8 cellular contexts compared by ENCODE assay signal in genomic region chr6:145814035-145814500, GRCh38. TPM values are rescaled to one million over a fixed set of nuclear protein-coding genes. Genes with fewer than 3 reads are reported as not detected.
DNase-seq lines count a peak whose midpoint lies in the region; ATAC-seq and TF ChIP-seq lines count a peak whose summit lies in the region.

No MANE protein-coding gene starts in this region.

- H3K36me3 Mint-ChIP-seq in Caco-2 (ENCODE audit: insufficient read depth, unreplicated experiment): peaks cover 14% of the 10 kb centered on the region

- in situ Hi-C loops in astrocyte of the spinal cord (cut with HindIII; ENCODE audit: low sequenced_read_pairs): no loop called here

- TF ChIP-seq CTCF in Caco-2 (IDR thresholded peaks at IDR 0.05; ENCODE audit: insufficient read depth in 1 of 2, low read depth in 1 of 2, low read length in 1 of 2, severe bottlenecking in 1 of 2, unreplicated experiment in 1 of 2) (no peak), PC-9 (conservative IDR thresholded peaks at IDR 0.05) (no peak), astrocyte of the spinal cord (IDR thresholded peaks at IDR 0.05; ENCODE audit: low read depth, low read length) (no peak), sigmoid colon (IDR thresholded peaks at IDR 0.05) (no peak)

- H4K20me1 ChIP-seq in PC-9 (ENCODE audit: insufficient read depth): peaks cover 7% of the 10 kb centered on the region; the same call in 1 of the 2 replicates

- H3K27ac Mint-ChIP-seq in Caco-2 (ENCODE audit: unreplicated experiment): peak overlapping the region; percentile 69

- no peaks in the 10 kb centered on the region for H3K27me3 ChIP-seq in Caco-2 (replicated peaks; ENCODE audit: control insufficient read depth, insufficient read depth, low read length)
- no peaks in the 10 kb centered on the region for H3K27me3 ChIP-seq in PC-9 (ENCODE audit: insufficient read depth, low read depth)
- H3K27me3 ChIP-seq in sigmoid colon: no peaks in the 10 kb centered on the region

- H3K9me2 ChIP-seq in PC-9 (ENCODE audit: insufficient read depth): no peaks in the 10 kb centered on the region

- H3K79me2 ChIP-seq in PC-9 (ENCODE audit: low read depth): peaks cover 51% of the 10 kb centered on the region

- TF ChIP-seq POLR2A in sigmoid colon (IDR thresholded peaks at IDR 0.05): no peak

- no TSS peak for BruUV-seq in Caco-2 (replicated peaks; lab: Mats Ljungman, UMichigan)
- no TSS peak for BruUV-seq in PC-9 (replicated peaks; lab: Mats Ljungman, UMichigan)

- H3F3A ChIP-seq in PC-9 (ENCODE audit: insufficient read depth, low read depth): no peaks in the 10 kb centered on the region

- 1% methylated on average over 33 of the region's 33 CpGs for WGBS in sigmoid colon, 2 donors

- H3K27ac ChIP-seq in PC-9 (peak overlapping the region; percentile 86), sigmoid colon (peak overlapping the region; percentile 89 to 98 (median 96))

- H3K36me3 ChIP-seq in Caco-2 (ENCODE audit: control insufficient read depth, insufficient read depth, low read length): no peaks in the 10 kb centered on the region
- H3K36me3 ChIP-seq in PC-9 (ENCODE audit: low read depth): no peaks in the 10 kb centered on the region
- H3K36me3 ChIP-seq in sigmoid colon: no peaks in the 10 kb centered on the region

- peak overlapping the region; percentile 82 for H2AFZ ChIP-seq in PC-9

- peaks cover 8% of the 10 kb centered on the region for H3K9me3 Mint-ChIP-seq in Caco-2 (ENCODE audit: unreplicated experiment)

- H3K4me3 Mint-ChIP-seq in Caco-2 (ENCODE audit: unreplicated experiment): peak overlapping the region; percentile 82

- peak in 1 of 2 experiments; percentile 57 for DNase-seq in Caco-2
- DNase-seq in PC-9: peak in 1 of 2 experiments; percentile 25
- DNase-seq in astrocyte of the spinal cord (ENCODE audit: low read depth, low spot score): peak; percentile 64
- peak; percentile 69 for DNase-seq in sigmoid colon
- DNase-seq in NCI-H1694 treated with DMSO at 0.1 percent for 48 hours (lab: John Stamatoyannopoulos, UW): no peak

- peaks cover 16% of the 10 kb centered on the region for H3K4me1 ChIP-seq in Caco-2
- H3K4me1 ChIP-seq in PC-9 (replicated peaks; ENCODE audit: insufficient read depth): peaks cover 45% of the 10 kb centered on the region
- peaks cover 0 to 56% (median 45%) of the 10 kb centered on the region in 4 donors for H3K4me1 ChIP-seq in sigmoid colon

- ATAC-seq in GM19372 (IDR thresholded peaks at IDR 0.05; ENCODE audit: low read depth, unreplicated experiment): peak; percentile 8
- peak; percentile 22 for ATAC-seq in HG03354 (IDR thresholded peaks at IDR 0.05; ENCODE audit: poor library complexity, severe bottlenecking, unreplicated experiment)

- no peaks in the 10 kb centered on the region for H3K27me3 Mint-ChIP-seq in Caco-2 (ENCODE audit: insufficient read depth, unreplicated experiment)

- no peak for TF ChIP-seq EP300 in sigmoid colon (IDR thresholded peaks at IDR 0.05)

- POLR2A ChIA-PET in Caco-2 (lab: Charles Lee): interaction anchor here (0.5 to 2.2 kb wide), 6 partner anchors 9 to 150 kb away, joined by 3 to 17 read pairs (median 6); partner anchors contain the start of genes EPM2A and SHPRH
- POLR2A ChIA-PET in PC-9 (lab: Charles Lee; ENCODE audit: unreplicated experiment): interaction anchor here (1.1 kb wide), 1 partner anchor 79 kb away, joined by 6 read pairs; the partner anchor contains the start of gene EPM2A

- H3K4me3 ChIP-seq in Caco-2 (ENCODE audit: low read depth, low read length) (peak overlapping the region; percentile 75), PC-9 (peak overlapping the region; percentile 73), astrocyte of the spinal cord (ENCODE audit: low read depth, low read length) (peak overlapping the region; percentile 86), iPS-11a (ENCODE audit: low read depth, low read length) (peak overlapping the region; percentile 73), sigmoid colon (peak overlapping the region; percentile 47 to 91 (median 76))

- peaks cover 32% of the 10 kb centered on the region for H3K4me1 Mint-ChIP-seq in Caco-2 (ENCODE audit: low read depth, unreplicated experiment)

- H3K9me3 ChIP-seq in Caco-2 (no peaks in the 10 kb centered on the region), PC-9 (ENCODE audit: insufficient read depth, low read depth) (no peaks in the 10 kb centered on the region), sigmoid colon (no peaks in the 10 kb centered on the region)

- H3K4me2 ChIP-seq in PC-9: peak overlapping the region; percentile 84

- intact Hi-C loops in Caco-2 (cut with micrococcal nuclease; ENCODE audit: unreplicated experiment): loop anchor here (1.0 to 2.0 kb wide), 3 partner anchors 63 to 151 kb away; partner anchors contain the start of genes EPM2A and SHPRH
- intact Hi-C loops in PC-9 (cut with micrococcal nuclease; ENCODE audit: unreplicated experiment): loop anchor here (1.0 kb wide), 1 partner anchor 80 kb away; no protein-coding TSS in a partner anchor
- intact Hi-C loops in sigmoid colon (cut with DNase I): loop anchor here (1.0 kb wide), 1 partner anchor 79 kb away; the partner anchor contains the start of gene EPM2A

- CTCF ChIA-PET in Caco-2 (lab: Charles Lee): interaction anchor here (0.6 kb wide), 1 partner anchor 321 kb away, joined by 4 read pairs; no protein-coding TSS in a partner anchor
- CTCF ChIA-PET in PC-9 (lab: Charles Lee): no interaction called here

RNA-seq across cellular contexts. Expression of gene FBXO30, which starts 0.5 kb away (rescaled TPM):
- total RNA-seq in Caco-2 (2022) (17.1 and 17.6 TPM in 2 replicates), PC-9 (2021) (8.3 and 10.6 TPM in 2 replicates), sigmoid colon (10 to 100 TPM; 37.9 to 53.9 (median 43.9) TPM)
- 1 to 10 TPM; 2.3 to 3.2 (median 2.4) TPM for polyA plus RNA-seq in sigmoid colon
